ENCODE assay signal across 1 cellular context in genomic region chr9:129649726-129650679, GRCh38.
TF ChIP-seq lines count a peak whose summit lies in the region.

No MANE protein-coding gene starts in this region.

TF ChIP-seq in K562, 482 proteins besides CTCF, POLR2A, EP300 and RAD21:
- TF ChIP-seq MTF1 (CRISPR knock-in tag; IDR thresholded peaks at IDR 0.05; ENCODE audit: borderline replicate concordance): no peak
- TF ChIP-seq, protein P1, sequence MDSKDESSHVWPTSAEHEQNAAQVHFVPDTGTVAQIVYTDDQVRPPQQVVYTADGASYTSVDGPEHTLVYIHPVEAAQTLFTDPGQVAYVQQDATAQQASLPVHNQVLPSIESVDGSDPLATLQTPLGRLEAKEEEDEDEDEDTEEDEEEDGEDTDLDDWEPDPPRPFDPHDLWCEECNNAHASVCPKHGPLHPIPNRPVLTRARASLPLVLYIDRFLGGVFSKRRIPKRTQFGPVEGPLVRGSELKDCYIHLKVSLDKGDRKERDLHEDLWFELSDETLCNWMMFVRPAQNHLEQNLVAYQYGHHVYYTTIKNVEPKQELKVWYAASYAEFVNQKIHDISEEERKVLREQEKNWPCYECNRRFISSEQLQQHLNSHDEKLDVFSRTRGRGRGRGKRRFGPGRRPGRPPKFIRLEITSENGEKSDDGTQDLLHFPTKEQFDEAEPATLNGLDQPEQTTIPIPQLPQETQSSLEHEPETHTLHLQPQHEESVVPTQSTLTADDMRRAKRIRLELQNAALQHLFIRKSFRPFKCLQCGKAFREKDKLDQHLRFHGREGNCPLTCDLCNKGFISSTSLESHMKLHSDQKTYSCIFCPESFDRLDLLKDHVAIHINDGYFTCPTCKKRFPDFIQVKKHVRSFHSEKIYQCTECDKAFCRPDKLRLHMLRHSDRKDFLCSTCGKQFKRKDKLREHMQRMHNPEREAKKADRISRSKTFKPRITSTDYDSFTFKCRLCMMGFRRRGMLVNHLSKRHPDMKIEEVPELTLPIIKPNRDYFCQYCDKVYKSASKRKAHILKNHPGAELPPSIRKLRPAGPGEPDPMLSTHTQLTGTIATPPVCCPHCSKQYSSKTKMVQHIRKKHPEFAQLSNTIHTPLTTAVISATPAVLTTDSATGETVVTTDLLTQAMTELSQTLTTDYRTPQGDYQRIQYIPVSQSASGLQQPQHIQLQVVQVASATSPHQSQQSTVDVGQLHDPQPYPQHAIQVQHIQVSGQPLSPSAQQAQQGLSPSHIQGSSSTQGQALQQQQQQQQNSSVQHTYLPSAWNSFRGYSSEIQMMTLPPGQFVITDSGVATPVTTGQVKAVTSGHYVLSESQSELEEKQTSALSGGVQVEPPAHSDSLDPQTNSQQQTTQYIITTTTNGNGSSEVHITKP (IDR thresholded peaks at IDR 0.05; ENCODE audit: partially characterized antibody): peak; percentile 58
- TF ChIP-seq SMAD1 (IDR thresholded peaks at IDR 0.05; ENCODE audit: low read depth, low read length, partially characterized antibody): no peak
- no peak for TF ChIP-seq SRF (CRISPR knock-in tag; IDR thresholded peaks at IDR 0.05)
- TF ChIP-seq NFRKB (IDR thresholded peaks at IDR 0.05; ENCODE audit: low read depth): no peak
